ENCODE assay signal across 11 cellular contexts in the genomic region with DNA sequence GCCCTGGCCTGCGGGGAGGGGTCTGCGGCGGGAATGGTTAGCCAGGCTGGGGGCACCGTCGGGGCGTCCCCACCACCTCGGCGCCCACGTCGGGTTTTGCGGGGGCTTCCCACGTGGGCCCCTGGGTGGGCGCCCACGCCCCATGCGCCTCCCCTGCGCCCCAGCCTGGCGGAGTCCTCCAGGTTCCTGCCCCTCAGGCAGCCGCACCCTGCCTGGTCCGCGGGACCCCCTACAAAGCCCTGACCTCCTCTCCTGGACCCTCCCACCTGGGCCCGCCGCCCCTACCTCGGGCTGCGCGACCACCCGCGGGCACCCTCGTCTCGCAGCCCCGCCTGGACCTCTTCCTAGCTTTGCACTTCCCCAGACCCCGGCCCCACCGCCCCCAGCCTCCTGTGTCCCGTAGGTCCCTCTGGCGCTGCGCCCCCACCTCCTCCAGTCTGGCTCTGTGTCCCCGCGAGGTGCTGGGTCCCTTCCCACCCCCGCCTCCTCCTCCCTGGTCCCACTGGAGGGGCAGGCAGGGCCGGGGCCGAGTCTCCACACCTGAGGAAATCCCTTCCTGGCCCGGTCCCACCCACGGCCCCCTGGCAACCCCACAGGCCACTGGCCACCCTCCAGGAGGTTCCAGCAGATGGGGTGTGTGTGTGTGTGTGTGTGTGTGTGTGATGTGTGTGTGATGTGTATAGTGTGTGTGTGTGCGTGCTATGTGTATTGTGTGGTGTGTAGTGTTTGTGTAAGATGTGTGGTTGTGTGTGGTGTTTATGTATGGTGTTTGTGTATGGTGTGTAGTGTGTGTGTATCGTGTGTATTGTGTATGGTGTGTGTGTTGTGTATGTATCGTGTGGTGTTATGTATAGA. TPM values are rescaled to one million over a fixed set of nuclear protein-coding genes. Genes with fewer than 3 reads are reported as not detected.
A peak's percentile ranks its signal among the peaks of the same experiment; 100 is the strongest.
DNase-seq lines count a peak whose midpoint lies in the region; ATAC-seq and TF ChIP-seq lines count a peak whose summit lies in the region.
"Had no signal": no experiment of that assay in that cellular context is flagged by ENCODE, and none has a peak within 500 bp of the region (broad histone marks: within the 10 kb centered on the region; RNA-seq: fewer than 3 reads in every experiment).

No MANE protein-coding gene starts in this region.

- H3K4me3 Mint-ChIP-seq in activated naive CD8-positive, alpha-beta T cell treated with anti-CD3 and anti-CD28 coated beads, Interleukin-2, amount 10 ng/mL, durations not matched to agents 7 days and 5 days: no peak overlapping the region
- H3K4me3 Mint-ChIP-seq in activated naive CD8-positive, alpha-beta T cell treated with anti-CD3 and anti-CD28 coated beads for 36 hours: no peak overlapping the region
- no peak overlapping the region for H3K4me3 Mint-ChIP-seq in nephron progenitor cell
- H3K4me3 Mint-ChIP-seq: CD14-positive monocyte had no signal

- WGBS in aorta, 2 donors: 34 to 37% methylated on average over 32 to 45 of the region's 45 CpGs

- TF ChIP-seq CTCF in dorsolateral prefrontal cortex (IDR thresholded peaks at IDR 0.05 in 54 of 56, conservative IDR thresholded peaks at IDR 0.05 in 2 of 56; ENCODE audit: low read depth in 1 of 56, partially characterized antibody in 56 of 56) (no peak), nephron progenitor cell (IDR thresholded peaks at IDR 0.05) (no peak)

- no peaks in the 10 kb centered on the region for H3K27me3 Mint-ChIP-seq in activated naive CD8-positive, alpha-beta T cell treated with anti-CD3 and anti-CD28 coated beads, Interleukin-2, amount 10 ng/mL, durations not matched to agents 7 days and 5 days
- peaks cover 5% of the 10 kb centered on the region for H3K27me3 Mint-ChIP-seq in activated naive CD8-positive, alpha-beta T cell treated with anti-CD3 and anti-CD28 coated beads for 36 hours
- peaks cover 25% of the 10 kb centered on the region for H3K27me3 Mint-ChIP-seq in nephron progenitor cell (ENCODE audit: low read depth, poor library complexity)

- intact Hi-C loops in dorsolateral prefrontal cortex (cut with DNase I) (loop anchor here in 1 of 2 donors (5.0 kb wide), 1 partner anchor 35 kb away; no protein-coding TSS in a partner anchor), aorta (cut with DNase I) (loop anchor here in 1 of 2 donors (10.0 kb wide), 1 partner anchor 48 kb away; no protein-coding TSS in a partner anchor)

- DNase-seq in activated naive CD8-positive, alpha-beta T cell treated with anti-CD3 and anti-CD28 coated beads, Interleukin-2, amount 10 ng/mL, durations not matched to agents 7 days and 5 days: peak; percentile 42
- no peak for DNase-seq in activated naive CD8-positive, alpha-beta T cell treated with anti-CD3 and anti-CD28 coated beads for 36 hours
- DNase-seq in dorsolateral prefrontal cortex: peak in 4 of 10 donors; percentile 22 to 43 (median 34)
- peak; percentile 14 for DNase-seq in nephron progenitor cell
- DNase-seq in aorta: peak; percentile 53 to 78
- no peak for DNase-seq in COR-L47 (lab: John Stamatoyannopoulos, UW)
- no peak for DNase-seq in foreskin melanocyte
- DNase-seq: mesendoderm had no signal

- H3K9me3 ChIP-seq in aorta (ENCODE audit: control insufficient read depth, low read length): no peaks in the 10 kb centered on the region

- no peaks in the 10 kb centered on the region for H3K27me3 ChIP-seq in dorsolateral prefrontal cortex
- H3K27me3 ChIP-seq in aorta (ENCODE audit: control insufficient read depth in 1 of 2, insufficient read depth in 2 of 2, low read length in 1 of 2): no peaks in the 10 kb centered on the region

- POLR2A ChIA-PET in activated naive CD8-positive, alpha-beta T cell treated with anti-CD3 and anti-CD28 coated beads, Interleukin-2, amount 10 ng/mL, durations not matched to agents 7 days and 5 days (lab: Charles Lee): interaction anchor here (0.6 to 2.3 kb wide), 5 partner anchors 11 to 113 kb away, joined by 3 to 30 read pairs (median 3); a partner anchor contains a TSS

- H3K4me1 Mint-ChIP-seq in activated naive CD8-positive, alpha-beta T cell treated with anti-CD3 and anti-CD28 coated beads, Interleukin-2, amount 10 ng/mL, durations not matched to agents 7 days and 5 days: peaks cover 19% of the 10 kb centered on the region
- peaks cover 34% of the 10 kb centered on the region for H3K4me1 Mint-ChIP-seq in activated naive CD8-positive, alpha-beta T cell treated with anti-CD3 and anti-CD28 coated beads for 36 hours
- peaks cover 19% of the 10 kb centered on the region for H3K4me1 Mint-ChIP-seq in nephron progenitor cell

- H3K4me1 ChIP-seq in aorta (ENCODE audit: control insufficient read depth in 1 of 2, insufficient read depth in 2 of 2, low read length in 2 of 2): no peaks in the 10 kb centered on the region

- H3K36me3 Mint-ChIP-seq in activated naive CD8-positive, alpha-beta T cell treated with anti-CD3 and anti-CD28 coated beads, Interleukin-2, amount 10 ng/mL, durations not matched to agents 7 days and 5 days: no peaks in the 10 kb centered on the region
- peaks cover 16% of the 10 kb centered on the region for H3K36me3 Mint-ChIP-seq in activated naive CD8-positive, alpha-beta T cell treated with anti-CD3 and anti-CD28 coated beads for 36 hours
- H3K36me3 Mint-ChIP-seq in nephron progenitor cell (ENCODE audit: low read depth): no peaks in the 10 kb centered on the region

- no peaks in the 10 kb centered on the region for H3K36me3 ChIP-seq in aorta (ENCODE audit: control insufficient read depth in 1 of 2, insufficient read depth in 2 of 2, low read length in 1 of 2)

- H3K27ac Mint-ChIP-seq in activated naive CD8-positive, alpha-beta T cell treated with anti-CD3 and anti-CD28 coated beads, Interleukin-2, amount 10 ng/mL, durations not matched to agents 7 days and 5 days: no peak overlapping the region
- H3K27ac Mint-ChIP-seq in activated naive CD8-positive, alpha-beta T cell treated with anti-CD3 and anti-CD28 coated beads for 36 hours: no peak overlapping the region
- no peak overlapping the region for H3K27ac Mint-ChIP-seq in nephron progenitor cell
- H3K27ac Mint-ChIP-seq: CD14-positive monocyte had no signal

- H3K9me3 Mint-ChIP-seq in activated naive CD8-positive, alpha-beta T cell treated with anti-CD3 and anti-CD28 coated beads, Interleukin-2, amount 10 ng/mL, durations not matched to agents 7 days and 5 days: no peaks in the 10 kb centered on the region
- H3K9me3 Mint-ChIP-seq in activated naive CD8-positive, alpha-beta T cell treated with anti-CD3 and anti-CD28 coated beads for 36 hours: peaks cover 11% of the 10 kb centered on the region
- H3K9me3 Mint-ChIP-seq in nephron progenitor cell: no peaks in the 10 kb centered on the region
- H3K9me3 Mint-ChIP-seq: CD14-positive monocyte had no signal

- peak overlapping the region in 38 of 59 donors; percentile 26 to 98 (median 92) for H3K27ac ChIP-seq in dorsolateral prefrontal cortex
- no peak overlapping the region for H3K27ac ChIP-seq in aorta (ENCODE audit: low read depth in 1 of 2, low read length in 2 of 2)

- no peak for ATAC-seq in activated naive CD8-positive, alpha-beta T cell treated with anti-CD3 and anti-CD28 coated beads, Interleukin-2, amount 10 ng/mL, durations not matched to agents 7 days and 5 days (ENCODE audit: low read depth)
- ATAC-seq in aorta (ENCODE audit: low FRiP score) (no peak), GM18517 (IDR thresholded peaks at IDR 0.05; ENCODE audit: unreplicated experiment) (no peak)

- H3K4me3 ChIP-seq in dorsolateral prefrontal cortex (peak overlapping the region in 54 of 59 donors; percentile 47 to 76 (median 67)), aorta (ENCODE audit: low read length in 2 of 2) (no peak overlapping the region)

RNA-seq across cellular contexts. Expression of a gene that starts 11.8 kb away (rescaled TPM):
- total RNA-seq in activated naive CD8-positive, alpha-beta T cell treated with anti-CD3 and anti-CD28 coated beads, Interleukin-2, amount 10 ng/mL, durations not matched to agents 7 days and 5 days: 10 to 100 TPM; 44.3 to 48.5 TPM
- total RNA-seq in activated naive CD8-positive, alpha-beta T cell treated with anti-CD3 and anti-CD28 coated beads for 36 hours: 100 to 1,000 TPM; 134 to 137 TPM
- total RNA-seq in dorsolateral prefrontal cortex (10 to 100 TPM; 18.9 to 92.4 (median 32.9) TPM), aorta (10 to 100 TPM; 41.4 to 74.9 TPM)
- polyA plus RNA-seq in aorta: 10 to 100 TPM; 11.0 to 16.0 TPM

RNA-seq across cellular contexts. Expression of a gene that starts 40.2 kb away (rescaled TPM):
- not detected for total RNA-seq in activated naive CD8-positive, alpha-beta T cell treated with anti-CD3 and anti-CD28 coated beads, Interleukin-2, amount 10 ng/mL, durations not matched to agents 7 days and 5 days
- total RNA-seq in activated naive CD8-positive, alpha-beta T cell treated with anti-CD3 and anti-CD28 coated beads for 36 hours: not detected
- total RNA-seq in dorsolateral prefrontal cortex (1 to 10 TPM in 4 of 120 experiments, under 1 TPM in 52, not detected in 64; 0.11 to 1.7 (median 0.30) TPM), aorta (not detected)
- under 1 TPM in 1 of 2 donors, not detected in 1; 0.05 TPM for polyA plus RNA-seq in aorta
- total RNA-seq: LHCN-M2 had no signal
- polyA plus RNA-seq: CD14-positive monocyte had no signal

RNA-seq across cellular contexts. Expression of a gene that starts 54.0 kb away (rescaled TPM):
- 10 to 100 TPM; 40.3 to 41.0 TPM for total RNA-seq in activated naive CD8-positive, alpha-beta T cell treated with anti-CD3 and anti-CD28 coated beads, Interleukin-2, amount 10 ng/mL, durations not matched to agents 7 days and 5 days
- 10 to 100 TPM; 32.6 to 34.8 TPM for total RNA-seq in activated naive CD8-positive, alpha-beta T cell treated with anti-CD3 and anti-CD28 coated beads for 36 hours
- total RNA-seq in dorsolateral prefrontal cortex: 10 to 100 TPM; 19.4 to 50.3 (median 29.6) TPM
- total RNA-seq in aorta: 10 to 100 TPM; 31.2 to 41.6 TPM
- 10 to 100 TPM; 12.6 to 43.5 TPM for polyA plus RNA-seq in aorta

RNA-seq across cellular contexts. Expression of a gene that starts 54.2 kb away (rescaled TPM):
- 10 to 100 TPM; 18.0 to 20.2 TPM for total RNA-seq in activated naive CD8-positive, alpha-beta T cell treated with anti-CD3 and anti-CD28 coated beads, Interleukin-2, amount 10 ng/mL, durations not matched to agents 7 days and 5 days
- total RNA-seq in activated naive CD8-positive, alpha-beta T cell treated with anti-CD3 and anti-CD28 coated beads for 36 hours: 10 to 100 TPM; 14.5 to 15.2 TPM
- 10 to 100 TPM in 117 of 120 experiments, 1 to 10 TPM in 3; 9.4 to 31.2 (median 15.9) TPM for total RNA-seq in dorsolateral prefrontal cortex
- total RNA-seq in aorta: 10 to 100 TPM; 13.7 to 18.7 TPM
- 10 to 100 TPM in 1 of 2 donors, 1 to 10 TPM in 1; 3.0 to 13.4 TPM for polyA plus RNA-seq in aorta

Comparison
In these comparisons a context has a peak if more than half of its experiments do, and no peak if none do; other contexts are left out.
1. DNase-seq: peak in activated naive CD8-positive, alpha-beta T cell treated with anti-CD3 and anti-CD28 coated beads, Interleukin-2, amount 10 ng/mL, durations not matched to agents 7 days and 5 days (single experiment), nephron progenitor cell (single experiment) and aorta (2 of 2); none in activated naive CD8-positive, alpha-beta T cell treated with anti-CD3 and anti-CD28 coated beads for 36 hours (single experiment), COR-L47 (single experiment) and foreskin melanocyte (single experiment).
2. H3K27ac ChIP-seq: peak in dorsolateral prefrontal cortex (38 of 59); none in aorta (0 of 2).
3. H3K4me3 ChIP-seq: peak in dorsolateral prefrontal cortex (54 of 59); none in aorta (0 of 2).